8 cellular contexts compared by ENCODE assay signal in the genomic region with DNA sequence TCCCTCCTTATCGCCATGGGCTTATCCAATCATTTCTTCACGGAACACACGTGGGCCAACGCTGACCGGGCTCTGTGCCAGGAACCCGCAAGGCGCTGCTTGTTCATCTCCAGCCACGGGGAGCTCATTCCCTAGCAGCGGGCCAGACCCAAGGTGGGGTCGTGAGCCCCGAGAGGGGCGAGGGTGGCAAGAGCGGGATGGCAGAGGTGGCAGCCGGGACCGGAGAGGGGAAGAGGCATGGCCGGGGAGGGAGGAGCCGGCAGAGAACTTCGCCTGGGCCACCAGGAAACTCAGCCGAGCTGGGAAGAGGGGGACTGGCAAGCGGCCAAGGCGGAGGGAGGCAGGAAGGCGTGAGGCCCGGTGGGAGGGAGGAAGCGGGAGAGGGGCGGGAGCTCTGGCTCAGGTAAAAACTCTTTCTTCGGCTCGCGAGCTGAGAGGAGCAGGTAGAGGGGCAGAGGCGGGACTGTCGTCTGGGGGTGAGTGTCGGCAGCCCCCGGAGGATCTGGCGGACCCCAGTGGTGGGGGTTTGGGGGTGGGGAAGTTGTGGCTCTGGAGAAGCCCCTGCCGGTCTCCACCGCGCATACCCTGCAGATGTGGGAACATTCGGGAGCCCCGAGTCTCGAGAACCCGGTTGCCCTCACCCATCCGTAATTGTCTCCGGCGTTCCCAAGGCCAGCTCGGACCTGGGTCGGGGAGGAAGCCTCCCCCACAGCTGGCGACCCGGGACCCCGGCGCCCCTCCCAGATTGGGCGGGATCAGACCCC. TPM values are rescaled to one million over a fixed set of nuclear protein-coding genes. Genes with fewer than 3 reads are reported as not detected.
A peak's percentile ranks its signal among the peaks of the same experiment; 100 is the strongest.
DNase-seq lines count a peak whose midpoint lies in the region; ATAC-seq and TF ChIP-seq lines count a peak whose summit lies in the region.

A gene with protein sequence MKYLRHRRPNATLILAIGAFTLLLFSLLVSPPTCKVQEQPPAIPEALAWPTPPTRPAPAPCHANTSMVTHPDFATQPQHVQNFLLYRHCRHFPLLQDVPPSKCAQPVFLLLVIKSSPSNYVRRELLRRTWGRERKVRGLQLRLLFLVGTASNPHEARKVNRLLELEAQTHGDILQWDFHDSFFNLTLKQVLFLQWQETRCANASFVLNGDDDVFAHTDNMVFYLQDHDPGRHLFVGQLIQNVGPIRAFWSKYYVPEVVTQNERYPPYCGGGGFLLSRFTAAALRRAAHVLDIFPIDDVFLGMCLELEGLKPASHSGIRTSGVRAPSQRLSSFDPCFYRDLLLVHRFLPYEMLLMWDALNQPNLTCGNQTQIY (plus strand): TSS at position 408 of the 764 bp plus-strand sequence. CDS start 12,670 bp downstream, outside the sequence.

- peak; percentile 62 for DNase-seq in activated CD8-positive, alpha-beta memory T cell treated with anti-CD3 and anti-CD28 coated beads, Interleukin-2, amount 50 U/mL, for 48 hours
- DNase-seq in activated CD8-positive, alpha-beta memory T cell treated with anti-CD3 and anti-CD28 coated beads, Interleukin-2, amount 10 ng/mL, durations not matched to agents 7 days and 5 days: no peak
- DNase-seq in Peyer's patch (peak in 2 of 3 donors; percentile 90 to 97), epithelial cell of proximal tubule (ENCODE audit: low read depth) (no peak), smooth muscle cell (lab: John Stamatoyannopoulos, UW; ENCODE audit: unreplicated experiment) (no peak), activated gamma-delta T cell treated with Interleukin-2 at 50 U/mL for 16 hours (no peak), activated gamma-delta T cell (lab: John Stamatoyannopoulos, UW) (no peak)
- no peak for DNase-seq in activated CD4-positive, CD25-positive, alpha-beta regulatory T cell treated with anti-CD3 and anti-CD28 coated beads, Interleukin-2, amount 50 U/mL, for 72 hours

- H3K9me3 ChIP-seq in Peyer's patch (no peaks in the 10 kb centered on the region), smooth muscle cell (replicated peaks; ENCODE audit: low read depth) (no peaks in the 10 kb centered on the region)

- H3K36me3 Mint-ChIP-seq in activated CD8-positive, alpha-beta memory T cell treated with anti-CD3 and anti-CD28 coated beads, Interleukin-2, amount 10 ng/mL, durations not matched to agents 7 days and 5 days: no peaks in the 10 kb centered on the region

- ATAC-seq in activated CD8-positive, alpha-beta memory T cell treated with anti-CD3 and anti-CD28 coated beads, Interleukin-2, amount 10 ng/mL, durations not matched to agents 7 days and 5 days: no peak

- 4% methylated on average over 41 of the region's 50 CpGs for WGBS in smooth muscle cell (ENCODE audit: low lambda C conversion rate)

- peaks cover 39% of the 10 kb centered on the region for H3K4me1 Mint-ChIP-seq in activated CD8-positive, alpha-beta memory T cell treated with anti-CD3 and anti-CD28 coated beads, Interleukin-2, amount 10 ng/mL, durations not matched to agents 7 days and 5 days

- CTCF ChIA-PET in activated CD8-positive, alpha-beta memory T cell treated with anti-CD3 and anti-CD28 coated beads, Interleukin-2, amount 10 ng/mL, durations not matched to agents 7 days and 5 days (lab: Charles Lee): no interaction called here

- H2AFZ ChIP-seq in smooth muscle cell (ENCODE audit: low read depth): no peak within 1 kb of the TSS

- H3K27me3 ChIP-seq in Peyer's patch (no peaks in the 10 kb centered on the region), smooth muscle cell (ENCODE audit: low read depth) (peaks cover 36% of the 10 kb centered on the region)

- peak within 1 kb of the TSS; percentile 59 for H3K4me2 ChIP-seq in smooth muscle cell

- H3K36me3 ChIP-seq in Peyer's patch: no peaks in the 10 kb centered on the region
- H3K36me3 ChIP-seq in smooth muscle cell (ENCODE audit: low read depth): no peaks in the 10 kb centered on the region

- no peak within 1 kb of the TSS for H3K27ac Mint-ChIP-seq in activated CD8-positive, alpha-beta memory T cell treated with anti-CD3 and anti-CD28 coated beads, Interleukin-2, amount 10 ng/mL, durations not matched to agents 7 days and 5 days

- H3K27me3 Mint-ChIP-seq in activated CD8-positive, alpha-beta memory T cell treated with anti-CD3 and anti-CD28 coated beads, Interleukin-2, amount 10 ng/mL, durations not matched to agents 7 days and 5 days: peaks cover 26% of the 10 kb centered on the region

- no peaks in the 10 kb centered on the region for H3K9me3 Mint-ChIP-seq in activated CD8-positive, alpha-beta memory T cell treated with anti-CD3 and anti-CD28 coated beads, Interleukin-2, amount 10 ng/mL, durations not matched to agents 7 days and 5 days (ENCODE audit: low read depth)

- H3K4me3 ChIP-seq in Peyer's patch (peak within 1 kb of the TSS in 3 of 4 donors; percentile 40 to 78 (median 54)), epithelial cell of proximal tubule (ENCODE audit: low read depth, low read length) (peak within 1 kb of the TSS; percentile 58), smooth muscle cell (peak within 1 kb of the TSS; percentile 38)

- no peak within 1 kb of the TSS for H3K4me3 Mint-ChIP-seq in activated CD8-positive, alpha-beta memory T cell treated with anti-CD3 and anti-CD28 coated beads, Interleukin-2, amount 10 ng/mL, durations not matched to agents 7 days and 5 days

- no peak within 1 kb of the TSS for H3K9ac ChIP-seq in smooth muscle cell (ENCODE audit: low read depth)

- H3K79me2 ChIP-seq in smooth muscle cell (ENCODE audit: low read depth): no peaks in the 10 kb centered on the region

- H4K20me1 ChIP-seq in smooth muscle cell (ENCODE audit: low read depth): no peaks in the 10 kb centered on the region

- TF ChIP-seq POLR2A in Peyer's patch (IDR thresholded peaks at IDR 0.05): peak; percentile 92 to 96

- TF ChIP-seq CTCF in Peyer's patch (IDR thresholded peaks at IDR 0.05) (no peak), epithelial cell of proximal tubule (conservative IDR thresholded peaks at IDR 0.05; ENCODE audit: low read depth, low read length) (no peak), smooth muscle cell (IDR thresholded peaks at IDR 0.05; ENCODE audit: borderline replicate concordance, insufficient read depth, poor library complexity, severe bottlenecking) (no peak)

- H3K27ac ChIP-seq in Peyer's patch (peak within 1 kb of the TSS in 3 of 4 donors; percentile 83 to 98 (median 95)), smooth muscle cell (ENCODE audit: low read depth) (no peak within 1 kb of the TSS)

- no peaks in the 10 kb centered on the region for H3F3A ChIP-seq in smooth muscle cell (ENCODE audit: low read depth)

- peaks cover 0 to 28% (median 2%) of the 10 kb centered on the region in 4 donors for H3K4me1 ChIP-seq in Peyer's patch
- H3K4me1 ChIP-seq in smooth muscle cell (ENCODE audit: low read depth): no peaks in the 10 kb centered on the region

RNA-seq across cellular contexts. Expression of the gene that starts here (rescaled TPM):
- not detected for total RNA-seq in activated CD8-positive, alpha-beta memory T cell treated with anti-CD3 and anti-CD28 coated beads, Interleukin-2, amount 10 ng/mL, durations not matched to agents 7 days and 5 days
- total RNA-seq in Peyer's patch: 100 to 1,000 TPM in 3 of 4 donors, 10 to 100 TPM in 1; 13.2 to 154 (median 127) TPM
- total RNA-seq in epithelial cell of proximal tubule: 11.1 and 17.3 TPM in 2 replicates
- total RNA-seq in smooth muscle cell: 0.67 and 2.8 TPM in 2 replicates
- 0.56 TPM in 1 of 2 replicates, not detected in the other for polyA plus RNA-seq in smooth muscle cell

Comparison
In these comparisons a context has a peak if more than half of its experiments do, and no peak if none do; other contexts are left out.
1. DNase-seq: peak in activated CD8-positive, alpha-beta memory T cell treated with anti-CD3 and anti-CD28 coated beads, Interleukin-2, amount 50 U/mL, for 48 hours (single experiment) and Peyer's patch (2 of 3); none in activated CD8-positive, alpha-beta memory T cell treated with anti-CD3 and anti-CD28 coated beads, Interleukin-2, amount 10 ng/mL, durations not matched to agents 7 days and 5 days (single experiment), epithelial cell of proximal tubule (single experiment), smooth muscle cell (single experiment), activated CD4-positive, CD25-positive, alpha-beta regulatory T cell treated with anti-CD3 and anti-CD28 coated beads, Interleukin-2, amount 50 U/mL, for 72 hours (single experiment), activated gamma-delta T cell treated with Interleukin-2 at 50 U/mL for 16 hours (single experiment) and activated gamma-delta T cell (single experiment).
2. Peak in every context shown above with its lines, with median percentiles within 50 percentile points of each other: H3K4me3 ChIP-seq.